11 cellular contexts compared by ENCODE assay signal in genomic region chr11:20030472-20030871, GRCh38.
DNase-seq lines count a peak whose midpoint lies in the region; ATAC-seq, FAIRE-seq and TF ChIP-seq lines count a peak whose summit lies in the region.
"Had no signal": no experiment of that assay in that cellular context is flagged by ENCODE, and none has a peak within 500 bp of the region (broad histone marks: within the 10 kb centered on the region; RNA-seq: fewer than 3 reads in every experiment).

No MANE protein-coding gene starts in this region.

- no peaks in the 10 kb centered on the region for H3K27me3 ChIP-seq in IMR-90 (ENCODE audit: control insufficient read depth, insufficient read depth, low read length)
- H3K27me3 ChIP-seq: BLaER1 treated with 17β-estradiol and CSF1 and Interleukin-3, amounts not matched to agents 10 nM and 100 nM had no signal

- ATAC-seq in IMR-90 (ENCODE audit: low read depth) (no peak), SK-N-SH treated with all-trans-retinoic acid at 6 μM for 48 hours (no peak), GM18868 (IDR thresholded peaks at IDR 0.05; ENCODE audit: unreplicated experiment) (no peak)

- peak overlapping the region; percentile 87; the same call in 1 of the 2 replicates for H2BK20ac ChIP-seq in IMR-90 (ENCODE audit: low read depth, low read length)

- H4K8ac ChIP-seq in IMR-90 (ENCODE audit: low read depth in 2 of 2, low read length in 2 of 2) = no peak overlapping the region

- H3K9ac ChIP-seq in IMR-90 (ENCODE audit: low read depth, low read length) = no peak overlapping the region
- no peak overlapping the region for H3K9ac ChIP-seq in kidney (ENCODE audit: low read length in 2 of 2)
- H3K9ac ChIP-seq: BLaER1 treated with 17β-estradiol and CSF1 and Interleukin-3, amounts not matched to agents 10 nM and 100 nM had no signal

- no peak for TF ChIP-seq RAD21 in IMR-90 (IDR thresholded peaks at IDR 0.05; ENCODE audit: low read length)

- no peak overlapping the region for H2BK15ac ChIP-seq in IMR-90 (ENCODE audit: low read depth, low read length)

- no peak for TF ChIP-seq POLR2A in IMR-90 (IDR thresholded peaks at IDR 0.05; ENCODE audit: low read depth, low read length)

- no peak overlapping the region for H3K4me3 Mint-ChIP-seq in type B pancreatic cell

- peak overlapping the region; percentile 94; the same call in 1 of the 2 replicates for H2BK120ac ChIP-seq in IMR-90 (ENCODE audit: low read depth, low read length)

- CTCF ChIA-PET in IMR-90 (lab: Yijun Ruan, JAX) = interaction anchor here (1.8 kb wide), 1 partner anchor 81 kb away, joined by 4 read pairs; no protein-coding TSS in a partner anchor

- DNase-seq in IMR-90 = no peak
- DNase-seq in kidney = no peak
- no peak for DNase-seq in type B pancreatic cell (ENCODE audit: extremely low spot score, unreplicated experiment)
- DNase-seq in GF-D8 (lab: John Stamatoyannopoulos, UW) = no peak
- DNase-seq in activated CD8-positive, alpha-beta memory T cell treated with anti-CD3 and anti-CD28 coated beads, Interleukin-2, amount 50 U/mL, for 4 hours = no peak
- DNase-seq: NCI-H1436 treated with DMSO at 0.1 percent for 48 hours, NCI-H69 had no signal

- H3K36me3 Mint-ChIP-seq in type B pancreatic cell = no peaks in the 10 kb centered on the region

- H3K4me1 ChIP-seq in IMR-90 (ENCODE audit: control insufficient read depth, insufficient read depth, low read length) = peaks cover 20% of the 10 kb centered on the region
- peaks cover 4 to 16% of the 10 kb centered on the region in 2 donors for H3K4me1 ChIP-seq in kidney (ENCODE audit: control insufficient read depth in 1 of 2, insufficient read depth in 1 of 2, low read depth in 1 of 2, low read length in 2 of 2)

- POLR2A ChIA-PET in IMR-90 (lab: Charles Lee; ENCODE audit: unreplicated experiment) = no interaction called here

- 100% methylated on average over 1 of the region's 1 CpG; no CpG with 5 or more reads in 1 of the 2 experiments for WGBS in IMR-90 (ENCODE audit: extremely low coverage in 2 of 2, insufficient read length in 1 of 2), 2 experiments

- H3K4me3 ChIP-seq in IMR-90 (ENCODE audit: insufficient read depth, low read depth, low read length) (no peak overlapping the region), kidney (ENCODE audit: low read length in 2 of 2) (no peak overlapping the region)
- H3K4me3 ChIP-seq: BLaER1 treated with 17β-estradiol and CSF1 and Interleukin-3, amounts not matched to agents 10 nM and 100 nM; HAP-1 had no signal

- no peak overlapping the region for H2AK9ac ChIP-seq in IMR-90 (replicated peaks; ENCODE audit: low read depth, low read length, poor library complexity)

- H3K14ac ChIP-seq in IMR-90 (replicated peaks; ENCODE audit: low read depth, low read length) = no peak overlapping the region

- intact Hi-C loops in IMR-90 (cut with micrococcal nuclease) = loop anchor here (2.0 kb wide), 1 partner anchor 80 kb away; no protein-coding TSS in a partner anchor
- intact Hi-C loops in kidney (cut with DNase I) = no loop called here

- 0 out of 2 replicates have a peak overlapping the region, but pooled peaks have one; percentile 89 for H3K4ac ChIP-seq in IMR-90 (ENCODE audit: low read depth, low read length)

- no peak overlapping the region for H3K27ac ChIP-seq in IMR-90 (ENCODE audit: insufficient read depth, low read length)
- no peak overlapping the region for H3K27ac ChIP-seq in kidney (ENCODE audit: low read depth in 2 of 2, low read length in 2 of 2)
- H3K27ac ChIP-seq: BLaER1 treated with 17β-estradiol and CSF1 and Interleukin-3, amounts not matched to agents 10 nM and 100 nM had no signal

- no peak overlapping the region for H4K91ac ChIP-seq in IMR-90 (ENCODE audit: insufficient read depth, low read depth, low read length)

- no peaks in the 10 kb centered on the region for H3K27me3 Mint-ChIP-seq in type B pancreatic cell

- no peaks in the 10 kb centered on the region for H3K9me3 Mint-ChIP-seq in type B pancreatic cell

- no peak overlapping the region for H3K23ac ChIP-seq in IMR-90 (ENCODE audit: low read depth, low read length)

- H2AK5ac ChIP-seq in IMR-90 (ENCODE audit: low read depth, low read length) = no peak overlapping the region

- H3K56ac ChIP-seq in IMR-90 (ENCODE audit: extremely low read depth, insufficient read depth, low read length) = no peak overlapping the region

- peaks cover 14% of the 10 kb centered on the region for H3K9me1 ChIP-seq in IMR-90 (ENCODE audit: insufficient read depth, low read length)

- H3K18ac ChIP-seq in IMR-90 (ENCODE audit: low read depth, low read length) = no peak overlapping the region

- peak overlapping the region; percentile 94 for H3K27ac Mint-ChIP-seq in type B pancreatic cell

- H3K79me1 ChIP-seq in IMR-90 (ENCODE audit: low read depth in 1 of 2, low read length in 2 of 2) = peaks cover 36 to 58% of the 10 kb centered on the region in 2 experiments

- H3K4me2 ChIP-seq in IMR-90 (ENCODE audit: low read depth, low read length) = no peak overlapping the region
- H3K4me2 ChIP-seq: BLaER1 treated with 17β-estradiol and CSF1 and Interleukin-3, amounts not matched to agents 10 nM and 100 nM had no signal

- TF ChIP-seq CTCF in IMR-90 (conservative IDR thresholded peaks at IDR 0.05; ENCODE audit: low read depth, low read length) (no peak), kidney (IDR thresholded peaks at IDR 0.05; ENCODE audit: borderline replicate concordance, extremely low read depth, insufficient read depth) (no peak), type B pancreatic cell (conservative IDR thresholded peaks at IDR 0.05) (no peak)

- peaks cover 77% of the 10 kb centered on the region for H3K4me1 Mint-ChIP-seq in type B pancreatic cell (ENCODE audit: unreplicated experiment)

- H3K36me3 ChIP-seq in IMR-90 (ENCODE audit: control insufficient read depth, insufficient read depth, low read length) (no peaks in the 10 kb centered on the region), kidney (ENCODE audit: control insufficient read depth in 1 of 2, insufficient read depth in 2 of 2, low read length in 2 of 2) (no peaks in the 10 kb centered on the region)
- H3K36me3 ChIP-seq: BLaER1 treated with 17β-estradiol and CSF1 and Interleukin-3, amounts not matched to agents 10 nM and 100 nM; HAP-1 had no signal

- dilution Hi-C loops in IMR-90 (cut with HindIII; ENCODE audit: low sequenced_read_pairs, unreplicated experiment) = no loop called here

- no peak overlapping the region for H2AFZ ChIP-seq in IMR-90 (replicated peaks; ENCODE audit: low read length, poor library complexity)

- no peak overlapping the region for H2BK5ac ChIP-seq in IMR-90 (ENCODE audit: low read depth, low read length, poor library complexity, severe bottlenecking)

- H3K9me3 ChIP-seq in IMR-90 (ENCODE audit: control insufficient read depth, insufficient read depth, low read length) = no peaks in the 10 kb centered on the region
- no peaks in the 10 kb centered on the region for H3K9me3 ChIP-seq in kidney (ENCODE audit: control insufficient read depth in 1 of 2, low read length in 2 of 2)
- H3K9me3 ChIP-seq: BLaER1 treated with 17β-estradiol and CSF1 and Interleukin-3, amounts not matched to agents 10 nM and 100 nM; HAP-1 had no signal

- H4K20me1 ChIP-seq in IMR-90 (ENCODE audit: insufficient read depth, low read length) = peaks cover 11% of the 10 kb centered on the region
- H4K20me1 ChIP-seq: BLaER1 treated with 17β-estradiol and CSF1 and Interleukin-3, amounts not matched to agents 10 nM and 100 nM had no signal

- no TSS peak for BruUV-seq in IMR-90 (replicated peaks; lab: Mats Ljungman, UMichigan)

- in situ Hi-C loops in IMR-90 (cut with MboI; ENCODE audit: low sequenced_read_pairs) = no loop called here

- peak; percentile 17 for FAIRE-seq in kidney (lab: Jason Lieb, UNC)

- no peak overlapping the region for H4K5ac ChIP-seq in IMR-90 (ENCODE audit: low read depth, low read length)

TF ChIP-seq in IMR-90, 13 proteins besides CTCF, POLR2A, EP300 and RAD21 (continues in another document):
- no peak for TF ChIP-seq MAZ (IDR thresholded peaks at IDR 0.05; ENCODE audit: borderline replicate concordance, low read depth, low read length)
- TF ChIP-seq NFE2L2 (IDR thresholded peaks at IDR 0.05; ENCODE audit: low read depth, low read length) = no peak
- TF ChIP-seq CHD1 (IDR thresholded peaks at IDR 0.05; ENCODE audit: low read depth, low read length) = no peak
- no peak for TF ChIP-seq FOS (IDR thresholded peaks at IDR 0.05; ENCODE audit: low read depth, low read length)
- TF ChIP-seq ELK1 (IDR thresholded peaks at IDR 0.05; ENCODE audit: borderline replicate concordance, low read depth, low read length) = no peak
- no peak for TF ChIP-seq BHLHE40 (IDR thresholded peaks at IDR 0.05; ENCODE audit: low read depth, low read length)
- no peak for TF ChIP-seq RFX5 (IDR thresholded peaks at IDR 0.05; ENCODE audit: low read depth, low read length)
- TF ChIP-seq MAFK (IDR thresholded peaks at IDR 0.05; ENCODE audit: low read depth, low read length) = no peak

TF ChIP-seq in SK-N-SH treated with all-trans-retinoic acid at 6 μM for 48 hours, 23 proteins besides CTCF, POLR2A, EP300 and RAD21 (continues in another document):
- TF ChIP-seq CREB5 (CRISPR knock-in tag; IDR thresholded peaks at IDR 0.05; ENCODE audit: low read depth) (no peak), TCF4 (CRISPR knock-in tag; IDR thresholded peaks at IDR 0.05; ENCODE audit: borderline replicate concordance) (no peak), RARB (CRISPR knock-in tag; IDR thresholded peaks at IDR 0.05) (no peak), ARNTL (CRISPR knock-in tag; IDR thresholded peaks at IDR 0.05; ENCODE audit: borderline replicate concordance, low read depth) (no peak), OSR1 (CRISPR knock-in tag; IDR thresholded peaks at IDR 0.05) (no peak), ZC3H10 (CRISPR knock-in tag; IDR thresholded peaks at IDR 0.05) (peak; percentile 82; the same call in 1 of the 2 replicates), ZFP3 (CRISPR knock-in tag; IDR thresholded peaks at IDR 0.05) (no peak), ESRRG (CRISPR knock-in tag; IDR thresholded peaks at IDR 0.05) (no peak), ZFP30 (CRISPR knock-in tag; IDR thresholded peaks at IDR 0.05) (no peak), ISL1 (CRISPR knock-in tag; IDR thresholded peaks at IDR 0.05) (peak; percentile 48)
